ENCODE assay signal across 8 cellular contexts in genomic region chr2:8684885-8685696, GRCh38. TPM values are rescaled to one million over a fixed set of nuclear protein-coding genes. Genes with fewer than 3 reads are reported as not detected.
DNase-seq lines count a peak whose midpoint lies in the region; TF ChIP-seq lines count a peak whose summit lies in the region.

No MANE protein-coding gene starts in this region.

- DNase-seq in Caco-2 (peak; percentile 85 to 91), HFF-Myc (ENCODE audit: extremely low read depth, low read depth) (no peak), NCI-H748 treated with DMSO at 0.1 percent for 48 hours (lab: John Stamatoyannopoulos, UW) (peak; percentile 88), fibroblast of villous mesenchyme (ENCODE audit: low read depth) (no peak), neural crest cell (ENCODE audit: low read depth, low spot score) (peak; percentile 46), type B pancreatic cell (ENCODE audit: extremely low spot score, unreplicated experiment) (peak; percentile 83), GM13977 (ENCODE audit: low spot score) (no peak)
- peak; percentile 41 for DNase-seq in activated T-helper 1 cell treated with anti-CD3 and anti-CD28 coated beads, Interleukin-12 subunit alpha, Interleukin-12 subunit beta, Interleukin-2, Interleukin-4 antibody, amounts not matched to agents 30 ng/mL and 10 ng/mL and 1 ng/mL, durations not matched to agents 14 hours and 24 hours and 36 hours (ENCODE audit: low spot score)

- H3K36me3 Mint-ChIP-seq in Caco-2 (ENCODE audit: insufficient read depth, unreplicated experiment) (peaks cover 43% of the 10 kb centered on the region), neural crest cell (ENCODE audit: low read depth) (peaks cover 2% of the 10 kb centered on the region), type B pancreatic cell (peaks cover 25% of the 10 kb centered on the region)
- H3K36me3 Mint-ChIP-seq in activated T-helper 1 cell treated with anti-CD3 and anti-CD28 coated beads, Interleukin-12 subunit alpha, Interleukin-12 subunit beta, Interleukin-2, Interleukin-4 antibody, amounts not matched to agents 30 ng/mL and 10 ng/mL and 1 ng/mL, durations not matched to agents 14 hours and 24 hours and 36 hours (ENCODE audit: low read depth): peaks cover 25% of the 10 kb centered on the region

- intact Hi-C loops in Caco-2 (cut with micrococcal nuclease; ENCODE audit: unreplicated experiment): loop anchor here (1.0 to 10.0 kb wide), 8 partner anchors 58 to 1000 kb away; no protein-coding TSS in a partner anchor
- intact Hi-C loops in activated T-helper 1 cell treated with anti-CD3 and anti-CD28 coated beads, Interleukin-12 subunit alpha, Interleukin-12 subunit beta, Interleukin-2, Interleukin-4 antibody, amounts not matched to agents 30 ng/mL and 10 ng/mL and 1 ng/mL, durations not matched to agents 14 hours and 24 hours and 36 hours (cut with micrococcal nuclease): loop anchor here (1.0 to 10.0 kb wide), 11 partner anchors 152 to 1566 kb away; partner anchors contain the start of gene KIDINS220

- H3K4me3 ChIP-seq in Caco-2 (ENCODE audit: low read depth, low read length) (peak overlapping the region; percentile 69), HFF-Myc (replicated peaks; ENCODE audit: low read depth, low read length) (peak overlapping the region; percentile 44), fibroblast of villous mesenchyme (ENCODE audit: low read depth, low read length) (peak overlapping the region; percentile 45)

- H3K4me1 ChIP-seq in Caco-2: peaks cover under 1% of the 10 kb centered on the region; the same call in 1 of the 2 replicates

- peak overlapping the region; percentile 83 for H3K4me3 Mint-ChIP-seq in Caco-2 (ENCODE audit: unreplicated experiment)
- peak overlapping the region; percentile 99 for H3K4me3 Mint-ChIP-seq in activated T-helper 1 cell treated with anti-CD3 and anti-CD28 coated beads, Interleukin-12 subunit alpha, Interleukin-12 subunit beta, Interleukin-2, Interleukin-4 antibody, amounts not matched to agents 30 ng/mL and 10 ng/mL and 1 ng/mL, durations not matched to agents 14 hours and 24 hours and 36 hours
- H3K4me3 Mint-ChIP-seq in neural crest cell: peak overlapping the region; percentile 91
- H3K4me3 Mint-ChIP-seq in type B pancreatic cell: peak overlapping the region; percentile 99

- no peak for TF ChIP-seq CTCF in Caco-2 (IDR thresholded peaks at IDR 0.05; ENCODE audit: insufficient read depth in 1 of 2, low read depth in 1 of 2, low read length in 1 of 2, severe bottlenecking in 1 of 2, unreplicated experiment in 1 of 2)
- no peak for TF ChIP-seq CTCF in HFF-Myc (IDR thresholded peaks at IDR 0.05; ENCODE audit: low read depth, low read length, missing control alignments)
- TF ChIP-seq CTCF in fibroblast of villous mesenchyme (IDR thresholded peaks at IDR 0.05; ENCODE audit: insufficient read depth, low read depth, low read length): no peak
- TF ChIP-seq CTCF in neural crest cell (conservative IDR thresholded peaks at IDR 0.05): no peak
- no peak for TF ChIP-seq CTCF in type B pancreatic cell (conservative IDR thresholded peaks at IDR 0.05)
- no peak for TF ChIP-seq CTCF in GM13977 (IDR thresholded peaks at IDR 0.05; ENCODE audit: extremely low read depth, insufficient read depth, missing control alignments)

- BruUV-seq in Caco-2 (replicated peaks; lab: Mats Ljungman, UMichigan): no TSS peak

- CTCF ChIA-PET in Caco-2 (lab: Charles Lee): interaction anchor here (1.2 to 1.6 kb wide), 3 partner anchors 58 to 159 kb away, joined by 4 to 11 read pairs (median 8); no protein-coding TSS in a partner anchor

- H3K9me3 ChIP-seq in Caco-2: no peaks in the 10 kb centered on the region

- in situ Hi-C loops in GM13977 (cut with MboI; ENCODE audit: low pct_unique_long_range_greater_than_20kb, low sequenced_read_pairs, unreplicated experiment): loop anchor here (10.0 to 25.0 kb wide), 2 partner anchors 373 to 1260 kb away; no protein-coding TSS in a partner anchor

- no peaks in the 10 kb centered on the region; the same call in 1 of the 2 replicates for H3K36me3 ChIP-seq in Caco-2 (ENCODE audit: control insufficient read depth, insufficient read depth, low read length)

- H3K27me3 ChIP-seq in Caco-2 (replicated peaks; ENCODE audit: control insufficient read depth, insufficient read depth, low read length): no peaks in the 10 kb centered on the region

- H3K9me3 Mint-ChIP-seq in Caco-2 (ENCODE audit: unreplicated experiment): peaks cover 12% of the 10 kb centered on the region
- H3K9me3 Mint-ChIP-seq in activated T-helper 1 cell treated with anti-CD3 and anti-CD28 coated beads, Interleukin-12 subunit alpha, Interleukin-12 subunit beta, Interleukin-2, Interleukin-4 antibody, amounts not matched to agents 30 ng/mL and 10 ng/mL and 1 ng/mL, durations not matched to agents 14 hours and 24 hours and 36 hours: no peaks in the 10 kb centered on the region
- no peaks in the 10 kb centered on the region for H3K9me3 Mint-ChIP-seq in neural crest cell
- H3K9me3 Mint-ChIP-seq in type B pancreatic cell: no peaks in the 10 kb centered on the region

- POLR2A ChIA-PET in Caco-2 (lab: Charles Lee): interaction anchor here (0.8 to 1.2 kb wide), 3 partner anchors 49 to 159 kb away, joined by 3 to 15 read pairs (median 4); no protein-coding TSS in a partner anchor

- no peaks in the 10 kb centered on the region for H3K4me1 Mint-ChIP-seq in Caco-2 (ENCODE audit: low read depth, unreplicated experiment)
- H3K4me1 Mint-ChIP-seq in activated T-helper 1 cell treated with anti-CD3 and anti-CD28 coated beads, Interleukin-12 subunit alpha, Interleukin-12 subunit beta, Interleukin-2, Interleukin-4 antibody, amounts not matched to agents 30 ng/mL and 10 ng/mL and 1 ng/mL, durations not matched to agents 14 hours and 24 hours and 36 hours (ENCODE audit: low read depth): peaks cover 19% of the 10 kb centered on the region
- peaks cover 41% of the 10 kb centered on the region for H3K4me1 Mint-ChIP-seq in neural crest cell
- peaks cover 10% of the 10 kb centered on the region for H3K4me1 Mint-ChIP-seq in type B pancreatic cell (ENCODE audit: unreplicated experiment)

- H3K27ac Mint-ChIP-seq in Caco-2 (ENCODE audit: unreplicated experiment) (peak overlapping the region; percentile 75), neural crest cell (ENCODE audit: unreplicated experiment) (no peak overlapping the region), type B pancreatic cell (peak overlapping the region; percentile 95)
- peak overlapping the region; percentile 96 for H3K27ac Mint-ChIP-seq in activated T-helper 1 cell treated with anti-CD3 and anti-CD28 coated beads, Interleukin-12 subunit alpha, Interleukin-12 subunit beta, Interleukin-2, Interleukin-4 antibody, amounts not matched to agents 30 ng/mL and 10 ng/mL and 1 ng/mL, durations not matched to agents 14 hours and 24 hours and 36 hours

- H3K27me3 Mint-ChIP-seq in Caco-2 (ENCODE audit: insufficient read depth, unreplicated experiment) (no peaks in the 10 kb centered on the region), neural crest cell (ENCODE audit: low read depth) (peaks cover 36% of the 10 kb centered on the region), type B pancreatic cell (no peaks in the 10 kb centered on the region)
- peaks cover 6% of the 10 kb centered on the region for H3K27me3 Mint-ChIP-seq in activated T-helper 1 cell treated with anti-CD3 and anti-CD28 coated beads, Interleukin-12 subunit alpha, Interleukin-12 subunit beta, Interleukin-2, Interleukin-4 antibody, amounts not matched to agents 30 ng/mL and 10 ng/mL and 1 ng/mL, durations not matched to agents 14 hours and 24 hours and 36 hours (ENCODE audit: insufficient read depth)

RNA-seq across cellular contexts. Expression of gene ID2, which starts 3.2 kb away (rescaled TPM):
- 90.9 and 101 TPM in 2 replicates for total RNA-seq in Caco-2 (2022)
- total RNA-seq in activated T-helper 1 cell treated with anti-CD3 and anti-CD28 coated beads, Interleukin-12 subunit alpha, Interleukin-12 subunit beta, Interleukin-2, Interleukin-4 antibody, amounts not matched to agents 30 ng/mL and 10 ng/mL and 1 ng/mL, durations not matched to agents 14 hours and 24 hours and 36 hours: 301 and 306 TPM in 2 replicates
- 31.2 and 118 TPM in 2 replicates for total RNA-seq in fibroblast of villous mesenchyme
- total RNA-seq in neural crest cell: 44.1 and 46.1 TPM in 2 replicates
- 194 and 310 TPM in 2 replicates for total RNA-seq in type B pancreatic cell (ENCODE audit: low replicate concordance)

Comparison
In these comparisons a context has a peak if more than half of its experiments do, and no peak if none do; other contexts are left out.
1. DNase-seq: peak in Caco-2 (2 of 2), NCI-H748 treated with DMSO at 0.1 percent for 48 hours (single experiment), activated T-helper 1 cell treated with anti-CD3 and anti-CD28 coated beads, Interleukin-12 subunit alpha, Interleukin-12 subunit beta, Interleukin-2, Interleukin-4 antibody, amounts not matched to agents 30 ng/mL and 10 ng/mL and 1 ng/mL, durations not matched to agents 14 hours and 24 hours and 36 hours (single experiment), neural crest cell (single experiment) and type B pancreatic cell (single experiment); none in HFF-Myc (single experiment), fibroblast of villous mesenchyme (single experiment) and GM13977 (single experiment).
2. Peak in every context shown above with its lines, with median percentiles within 50 percentile points of each other: H3K4me3 ChIP-seq and H3K4me3 Mint-ChIP-seq.